ENCODE assay signal across 1 cellular context in the genomic region with DNA sequence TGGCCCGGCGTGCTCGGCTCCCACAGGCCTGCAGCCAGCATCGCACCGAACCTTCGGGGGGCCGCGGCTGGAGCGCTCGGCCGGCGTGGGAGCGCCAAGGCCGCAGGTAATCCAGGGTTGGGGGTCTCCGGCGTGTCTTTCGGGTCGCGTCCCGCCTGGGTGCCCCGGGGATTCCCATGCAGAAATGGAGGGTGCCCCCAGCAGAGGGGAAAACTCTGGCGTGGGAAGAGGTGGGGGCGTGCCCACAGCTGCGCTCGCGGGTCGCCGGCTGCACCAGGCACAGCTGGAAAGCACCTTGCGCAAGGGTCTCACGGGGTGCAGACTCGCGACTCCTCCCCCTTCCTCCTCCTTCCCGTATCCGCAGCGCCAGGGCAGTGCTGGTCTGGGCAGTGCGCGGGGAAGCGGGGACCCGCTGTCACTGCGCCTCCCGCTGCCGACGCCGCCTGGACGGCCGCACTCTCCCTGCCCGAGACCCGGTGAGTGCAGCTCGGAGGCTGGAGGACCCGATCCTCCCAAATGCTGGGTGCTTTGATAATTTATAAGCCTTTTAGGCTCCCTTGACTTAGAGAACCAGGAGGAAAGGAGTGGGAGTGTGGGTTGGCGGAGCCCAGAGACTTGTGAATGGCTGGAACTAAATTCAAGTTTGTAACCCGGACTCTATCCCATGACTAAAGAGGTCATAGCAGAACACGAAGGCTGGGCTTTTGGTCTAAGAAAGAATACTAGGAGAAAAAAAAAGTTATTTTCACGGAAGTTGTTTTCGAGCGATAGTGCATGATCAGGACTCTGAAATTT.
TF ChIP-seq lines count a peak whose summit lies in the region.

No MANE protein-coding gene starts in this region.

TF ChIP-seq in HepG2, 621 proteins besides CTCF, POLR2A, EP300 and RAD21 (continued from another document and continues in another):
- TF ChIP-seq, protein P1, sequence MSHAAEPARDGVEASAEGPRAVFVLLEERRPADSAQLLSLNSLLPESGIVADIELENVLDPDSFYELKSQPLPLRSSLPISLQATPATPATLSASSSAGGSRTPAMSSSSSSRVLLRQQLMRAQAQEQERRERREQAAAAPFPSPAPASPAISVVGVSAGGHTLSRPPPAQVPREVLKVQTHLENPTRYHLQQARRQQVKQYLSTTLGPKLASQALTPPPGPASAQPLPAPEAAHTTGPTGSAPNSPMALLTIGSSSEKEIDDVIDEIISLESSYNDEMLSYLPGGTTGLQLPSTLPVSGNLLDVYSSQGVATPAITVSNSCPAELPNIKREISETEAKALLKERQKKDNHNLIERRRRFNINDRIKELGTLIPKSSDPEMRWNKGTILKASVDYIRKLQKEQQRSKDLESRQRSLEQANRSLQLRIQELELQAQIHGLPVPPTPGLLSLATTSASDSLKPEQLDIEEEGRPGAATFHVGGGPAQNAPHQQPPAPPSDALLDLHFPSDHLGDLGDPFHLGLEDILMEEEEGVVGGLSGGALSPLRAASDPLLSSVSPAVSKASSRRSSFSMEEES (CRISPR knock-in tag; IDR thresholded peaks at IDR 0.05) = peak; percentile 94
- TF ChIP-seq HNF4A (CRISPR knock-in tag; IDR thresholded peaks at IDR 0.05) (peak; percentile 71), ZNF883 (CRISPR knock-in tag; IDR thresholded peaks at IDR 0.05; ENCODE audit: not compliant biosample characterization) (peak; percentile 79), HMG20A (CRISPR knock-in tag; IDR thresholded peaks at IDR 0.05; ENCODE audit: borderline replicate concordance) (no peak; the same call in 1 of the 2 replicates), ZNF607 (CRISPR knock-in tag; IDR thresholded peaks at IDR 0.05; ENCODE audit: borderline replicate concordance) (peak; percentile 53; the same call in 1 of the 2 replicates), RORA (CRISPR knock-in tag; IDR thresholded peaks at IDR 0.05) (no peak), ZNF549 (CRISPR knock-in tag; IDR thresholded peaks at IDR 0.05) (no peak), ZNF317 (CRISPR knock-in tag; IDR thresholded peaks at IDR 0.05) (no peak), HNRNPH1 (optimal IDR thresholded peaks at IDR 0.05; ENCODE audit: low read depth, low read length) (no peak), KDM5B (CRISPR knock-in tag; IDR thresholded peaks at IDR 0.05; ENCODE audit: borderline replicate concordance) (peak; percentile 78; the same call in 1 of the 2 replicates), ZSCAN31 (CRISPR knock-in tag; IDR thresholded peaks at IDR 0.05; ENCODE audit: low read depth) (0 out of 2 replicates have a peak, but pooled peaks have one; percentile 39), MIXL1 (CRISPR knock-in tag; IDR thresholded peaks at IDR 0.05) (no peak), RXRA (CRISPR knock-in tag; IDR thresholded peaks at IDR 0.05) (peak; percentile 68; the same call in 1 of the 2 replicates), MYC (CRISPR knock-in tag; IDR thresholded peaks at IDR 0.05; ENCODE audit: borderline replicate concordance) (peak; percentile 75; the same call in 1 of the 2 replicates), ZNF776 (CRISPR knock-in tag; IDR thresholded peaks at IDR 0.05) (no peak; the same call in 1 of the 2 replicates), MBNL3 (CRISPR knock-in tag; conservative IDR thresholded peaks at IDR 0.05) (no peak), HDAC2 (CRISPR knock-in tag; IDR thresholded peaks at IDR 0.05) (peak; percentile 92), ZNF30 (CRISPR knock-in tag; IDR thresholded peaks at IDR 0.05) (no peak)
- TF ChIP-seq, protein P2, sequence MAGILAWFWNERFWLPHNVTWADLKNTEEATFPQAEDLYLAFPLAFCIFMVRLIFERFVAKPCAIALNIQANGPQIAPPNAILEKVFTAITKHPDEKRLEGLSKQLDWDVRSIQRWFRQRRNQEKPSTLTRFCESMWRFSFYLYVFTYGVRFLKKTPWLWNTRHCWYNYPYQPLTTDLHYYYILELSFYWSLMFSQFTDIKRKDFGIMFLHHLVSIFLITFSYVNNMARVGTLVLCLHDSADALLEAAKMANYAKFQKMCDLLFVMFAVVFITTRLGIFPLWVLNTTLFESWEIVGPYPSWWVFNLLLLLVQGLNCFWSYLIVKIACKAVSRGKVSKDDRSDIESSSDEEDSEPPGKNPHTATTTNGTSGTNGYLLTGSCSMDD (CRISPR knock-in tag; IDR thresholded peaks at IDR 0.05) = 0 out of 2 replicates have a peak, but pooled peaks have one; percentile 10
- TF ChIP-seq, protein P3, sequence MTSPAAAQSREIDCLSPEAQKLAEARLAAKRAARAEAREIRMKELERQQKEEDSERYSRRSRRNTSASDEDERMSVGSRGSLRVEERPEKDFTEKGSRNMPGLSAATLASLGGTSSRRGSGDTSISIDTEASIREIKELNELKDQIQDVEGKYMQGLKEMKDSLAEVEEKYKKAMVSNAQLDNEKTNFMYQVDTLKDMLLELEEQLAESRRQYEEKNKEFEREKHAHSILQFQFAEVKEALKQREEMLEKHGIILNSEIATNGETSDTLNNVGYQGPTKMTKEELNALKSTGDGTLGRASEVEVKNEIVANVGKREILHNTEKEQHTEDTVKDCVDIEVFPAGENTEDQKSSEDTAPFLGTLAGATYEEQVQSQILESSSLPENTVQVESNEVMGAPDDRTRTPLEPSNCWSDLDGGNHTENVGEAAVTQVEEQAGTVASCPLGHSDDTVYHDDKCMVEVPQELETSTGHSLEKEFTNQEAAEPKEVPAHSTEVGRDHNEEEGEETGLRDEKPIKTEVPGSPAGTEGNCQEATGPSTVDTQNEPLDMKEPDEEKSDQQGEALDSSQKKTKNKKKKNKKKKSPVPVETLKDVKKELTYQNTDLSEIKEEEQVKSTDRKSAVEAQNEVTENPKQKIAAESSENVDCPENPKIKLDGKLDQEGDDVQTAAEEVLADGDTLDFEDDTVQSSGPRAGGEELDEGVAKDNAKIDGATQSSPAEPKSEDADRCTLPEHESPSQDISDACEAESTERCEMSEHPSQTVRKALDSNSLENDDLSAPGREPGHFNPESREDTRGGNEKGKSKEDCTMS (CRISPR knock-in tag; conservative IDR thresholded peaks at IDR 0.05) = no peak
- TF ChIP-seq, protein P4, sequence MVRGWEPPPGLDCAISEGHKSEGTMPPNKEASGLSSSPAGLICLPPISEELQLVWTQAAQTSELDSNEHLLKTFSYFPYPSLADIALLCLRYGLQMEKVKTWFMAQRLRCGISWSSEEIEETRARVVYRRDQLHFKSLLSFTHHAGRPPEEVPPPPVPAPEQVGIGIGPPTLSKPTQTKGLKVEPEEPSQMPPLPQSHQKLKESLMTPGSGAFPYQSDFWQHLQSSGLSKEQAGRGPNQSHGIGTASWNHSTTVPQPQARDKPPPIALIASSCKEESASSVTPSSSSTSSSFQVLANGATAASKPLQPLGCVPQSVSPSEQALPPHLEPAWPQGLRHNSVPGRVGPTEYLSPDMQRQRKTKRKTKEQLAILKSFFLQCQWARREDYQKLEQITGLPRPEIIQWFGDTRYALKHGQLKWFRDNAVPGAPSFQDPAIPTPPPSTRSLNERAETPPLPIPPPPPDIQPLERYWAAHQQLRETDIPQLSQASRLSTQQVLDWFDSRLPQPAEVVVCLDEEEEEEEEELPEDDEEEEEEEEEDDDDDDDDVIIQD (CRISPR knock-in tag; IDR thresholded peaks at IDR 0.05; ENCODE audit: low read depth) = no peak
- TF ChIP-seq, protein P5, sequence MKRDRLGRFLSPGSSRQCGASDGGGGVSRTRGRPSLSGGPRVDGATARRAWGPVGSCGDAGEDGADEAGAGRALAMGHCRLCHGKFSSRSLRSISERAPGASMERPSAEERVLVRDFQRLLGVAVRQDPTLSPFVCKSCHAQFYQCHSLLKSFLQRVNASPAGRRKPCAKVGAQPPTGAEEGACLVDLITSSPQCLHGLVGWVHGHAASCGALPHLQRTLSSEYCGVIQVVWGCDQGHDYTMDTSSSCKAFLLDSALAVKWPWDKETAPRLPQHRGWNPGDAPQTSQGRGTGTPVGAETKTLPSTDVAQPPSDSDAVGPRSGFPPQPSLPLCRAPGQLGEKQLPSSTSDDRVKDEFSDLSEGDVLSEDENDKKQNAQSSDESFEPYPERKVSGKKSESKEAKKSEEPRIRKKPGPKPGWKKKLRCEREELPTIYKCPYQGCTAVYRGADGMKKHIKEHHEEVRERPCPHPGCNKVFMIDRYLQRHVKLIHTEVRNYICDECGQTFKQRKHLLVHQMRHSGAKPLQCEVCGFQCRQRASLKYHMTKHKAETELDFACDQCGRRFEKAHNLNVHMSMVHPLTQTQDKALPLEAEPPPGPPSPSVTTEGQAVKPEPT (CRISPR knock-in tag; IDR thresholded peaks at IDR 0.05; ENCODE audit: low read depth) = 0 out of 2 replicates have a peak, but pooled peaks have one; percentile 86
- TF ChIP-seq, protein P6, sequence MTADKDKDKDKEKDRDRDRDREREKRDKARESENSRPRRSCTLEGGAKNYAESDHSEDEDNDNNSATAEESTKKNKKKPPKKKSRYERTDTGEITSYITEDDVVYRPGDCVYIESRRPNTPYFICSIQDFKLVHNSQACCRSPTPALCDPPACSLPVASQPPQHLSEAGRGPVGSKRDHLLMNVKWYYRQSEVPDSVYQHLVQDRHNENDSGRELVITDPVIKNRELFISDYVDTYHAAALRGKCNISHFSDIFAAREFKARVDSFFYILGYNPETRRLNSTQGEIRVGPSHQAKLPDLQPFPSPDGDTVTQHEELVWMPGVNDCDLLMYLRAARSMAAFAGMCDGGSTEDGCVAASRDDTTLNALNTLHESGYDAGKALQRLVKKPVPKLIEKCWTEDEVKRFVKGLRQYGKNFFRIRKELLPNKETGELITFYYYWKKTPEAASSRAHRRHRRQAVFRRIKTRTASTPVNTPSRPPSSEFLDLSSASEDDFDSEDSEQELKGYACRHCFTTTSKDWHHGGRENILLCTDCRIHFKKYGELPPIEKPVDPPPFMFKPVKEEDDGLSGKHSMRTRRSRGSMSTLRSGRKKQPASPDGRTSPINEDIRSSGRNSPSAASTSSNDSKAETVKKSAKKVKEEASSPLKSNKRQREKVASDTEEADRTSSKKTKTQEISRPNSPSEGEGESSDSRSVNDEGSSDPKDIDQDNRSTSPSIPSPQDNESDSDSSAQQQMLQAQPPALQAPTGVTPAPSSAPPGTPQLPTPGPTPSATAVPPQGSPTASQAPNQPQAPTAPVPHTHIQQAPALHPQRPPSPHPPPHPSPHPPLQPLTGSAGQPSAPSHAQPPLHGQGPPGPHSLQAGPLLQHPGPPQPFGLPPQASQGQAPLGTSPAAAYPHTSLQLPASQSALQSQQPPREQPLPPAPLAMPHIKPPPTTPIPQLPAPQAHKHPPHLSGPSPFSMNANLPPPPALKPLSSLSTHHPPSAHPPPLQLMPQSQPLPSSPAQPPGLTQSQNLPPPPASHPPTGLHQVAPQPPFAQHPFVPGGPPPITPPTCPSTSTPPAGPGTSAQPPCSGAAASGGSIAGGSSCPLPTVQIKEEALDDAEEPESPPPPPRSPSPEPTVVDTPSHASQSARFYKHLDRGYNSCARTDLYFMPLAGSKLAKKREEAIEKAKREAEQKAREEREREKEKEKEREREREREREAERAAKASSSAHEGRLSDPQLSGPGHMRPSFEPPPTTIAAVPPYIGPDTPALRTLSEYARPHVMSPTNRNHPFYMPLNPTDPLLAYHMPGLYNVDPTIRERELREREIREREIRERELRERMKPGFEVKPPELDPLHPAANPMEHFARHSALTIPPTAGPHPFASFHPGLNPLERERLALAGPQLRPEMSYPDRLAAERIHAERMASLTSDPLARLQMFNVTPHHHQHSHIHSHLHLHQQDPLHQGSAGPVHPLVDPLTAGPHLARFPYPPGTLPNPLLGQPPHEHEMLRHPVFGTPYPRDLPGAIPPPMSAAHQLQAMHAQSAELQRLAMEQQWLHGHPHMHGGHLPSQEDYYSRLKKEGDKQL (CRISPR knock-in tag; IDR thresholded peaks at IDR 0.05; ENCODE audit: low read depth) = peak; percentile 62; the same call in 1 of the 2 replicates
- TF ChIP-seq, protein P7, sequence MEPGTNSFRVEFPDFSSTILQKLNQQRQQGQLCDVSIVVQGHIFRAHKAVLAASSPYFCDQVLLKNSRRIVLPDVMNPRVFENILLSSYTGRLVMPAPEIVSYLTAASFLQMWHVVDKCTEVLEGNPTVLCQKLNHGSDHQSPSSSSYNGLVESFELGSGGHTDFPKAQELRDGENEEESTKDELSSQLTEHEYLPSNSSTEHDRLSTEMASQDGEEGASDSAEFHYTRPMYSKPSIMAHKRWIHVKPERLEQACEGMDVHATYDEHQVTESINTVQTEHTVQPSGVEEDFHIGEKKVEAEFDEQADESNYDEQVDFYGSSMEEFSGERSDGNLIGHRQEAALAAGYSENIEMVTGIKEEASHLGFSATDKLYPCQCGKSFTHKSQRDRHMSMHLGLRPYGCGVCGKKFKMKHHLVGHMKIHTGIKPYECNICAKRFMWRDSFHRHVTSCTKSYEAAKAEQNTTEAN (CRISPR knock-in tag; conservative IDR thresholded peaks at IDR 0.05) = 0 out of 2 replicates have a peak, but pooled peaks have one; percentile 36
- TF ChIP-seq, protein P8, sequence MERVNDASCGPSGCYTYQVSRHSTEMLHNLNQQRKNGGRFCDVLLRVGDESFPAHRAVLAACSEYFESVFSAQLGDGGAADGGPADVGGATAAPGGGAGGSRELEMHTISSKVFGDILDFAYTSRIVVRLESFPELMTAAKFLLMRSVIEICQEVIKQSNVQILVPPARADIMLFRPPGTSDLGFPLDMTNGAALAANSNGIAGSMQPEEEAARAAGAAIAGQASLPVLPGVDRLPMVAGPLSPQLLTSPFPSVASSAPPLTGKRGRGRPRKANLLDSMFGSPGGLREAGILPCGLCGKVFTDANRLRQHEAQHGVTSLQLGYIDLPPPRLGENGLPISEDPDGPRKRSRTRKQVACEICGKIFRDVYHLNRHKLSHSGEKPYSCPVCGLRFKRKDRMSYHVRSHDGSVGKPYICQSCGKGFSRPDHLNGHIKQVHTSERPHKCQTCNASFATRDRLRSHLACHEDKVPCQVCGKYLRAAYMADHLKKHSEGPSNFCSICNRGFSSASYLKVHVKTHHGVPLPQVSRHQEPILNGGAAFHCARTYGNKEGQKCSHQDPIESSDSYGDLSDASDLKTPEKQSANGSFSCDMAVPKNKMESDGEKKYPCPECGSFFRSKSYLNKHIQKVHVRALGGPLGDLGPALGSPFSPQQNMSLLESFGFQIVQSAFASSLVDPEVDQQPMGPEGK (CRISPR knock-in tag; IDR thresholded peaks at IDR 0.05) = peak; percentile 91
- TF ChIP-seq, protein P9, sequence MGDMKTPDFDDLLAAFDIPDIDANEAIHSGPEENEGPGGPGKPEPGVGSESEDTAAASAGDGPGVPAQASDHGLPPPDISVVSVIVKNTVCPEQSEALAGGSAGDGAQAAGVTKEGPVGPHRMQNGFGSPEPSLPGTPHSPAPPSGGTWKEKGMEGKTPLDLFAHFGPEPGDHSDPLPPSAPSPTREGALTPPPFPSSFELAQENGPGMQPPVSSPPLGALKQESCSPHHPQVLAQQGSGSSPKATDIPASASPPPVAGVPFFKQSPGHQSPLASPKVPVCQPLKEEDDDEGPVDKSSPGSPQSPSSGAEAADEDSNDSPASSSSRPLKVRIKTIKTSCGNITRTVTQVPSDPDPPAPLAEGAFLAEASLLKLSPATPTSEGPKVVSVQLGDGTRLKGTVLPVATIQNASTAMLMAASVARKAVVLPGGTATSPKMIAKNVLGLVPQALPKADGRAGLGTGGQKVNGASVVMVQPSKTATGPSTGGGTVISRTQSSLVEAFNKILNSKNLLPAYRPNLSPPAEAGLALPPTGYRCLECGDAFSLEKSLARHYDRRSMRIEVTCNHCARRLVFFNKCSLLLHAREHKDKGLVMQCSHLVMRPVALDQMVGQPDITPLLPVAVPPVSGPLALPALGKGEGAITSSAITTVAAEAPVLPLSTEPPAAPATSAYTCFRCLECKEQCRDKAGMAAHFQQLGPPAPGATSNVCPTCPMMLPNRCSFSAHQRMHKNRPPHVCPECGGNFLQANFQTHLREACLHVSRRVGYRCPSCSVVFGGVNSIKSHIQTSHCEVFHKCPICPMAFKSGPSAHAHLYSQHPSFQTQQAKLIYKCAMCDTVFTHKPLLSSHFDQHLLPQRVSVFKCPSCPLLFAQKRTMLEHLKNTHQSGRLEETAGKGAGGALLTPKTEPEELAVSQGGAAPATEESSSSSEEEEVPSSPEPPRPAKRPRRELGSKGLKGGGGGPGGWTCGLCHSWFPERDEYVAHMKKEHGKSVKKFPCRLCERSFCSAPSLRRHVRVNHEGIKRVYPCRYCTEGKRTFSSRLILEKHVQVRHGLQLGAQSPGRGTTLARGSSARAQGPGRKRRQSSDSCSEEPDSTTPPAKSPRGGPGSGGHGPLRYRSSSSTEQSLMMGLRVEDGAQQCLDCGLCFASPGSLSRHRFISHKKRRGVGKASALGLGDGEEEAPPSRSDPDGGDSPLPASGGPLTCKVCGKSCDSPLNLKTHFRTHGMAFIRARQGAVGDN (CRISPR knock-in tag; IDR thresholded peaks at IDR 0.05) = peak; percentile 83
